ENCODE assay signal across 10 cellular contexts in the genomic region with DNA sequence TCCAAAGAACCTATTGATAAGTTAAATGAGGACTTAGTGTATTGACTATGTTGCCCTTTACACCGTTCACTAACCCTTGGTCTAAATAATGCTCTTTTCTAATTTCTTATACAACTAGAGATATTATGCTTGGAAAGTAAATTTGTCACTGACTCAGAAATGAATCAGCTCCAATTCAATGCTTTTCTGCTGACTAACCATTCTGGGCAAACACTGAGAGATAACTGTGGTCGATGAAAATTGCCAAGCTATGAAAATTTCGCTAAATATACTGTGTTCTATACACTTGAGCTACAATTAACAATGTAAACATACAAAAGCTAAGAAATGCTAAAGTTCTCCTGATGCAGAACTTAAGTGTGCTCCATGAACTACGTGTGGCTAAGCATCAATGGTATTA. TPM values are rescaled to one million over a fixed set of nuclear protein-coding genes. Genes with fewer than 3 reads are reported as not detected.
A peak's percentile ranks its signal among the peaks of the same experiment; 100 is the strongest.
DNase-seq lines count a peak whose midpoint lies in the region; TF ChIP-seq lines count a peak whose summit lies in the region.
"Had no signal": no experiment of that assay in that cellular context is flagged by ENCODE, and none has a peak within 500 bp of the region (broad histone marks: within the 10 kb centered on the region; RNA-seq: fewer than 3 reads in every experiment).

No MANE protein-coding gene starts in this region.

- H3K27me3 Mint-ChIP-seq in osteocyte (ENCODE audit: unreplicated experiment) = no peaks in the 10 kb centered on the region
- no peaks in the 10 kb centered on the region for H3K27me3 Mint-ChIP-seq in activated T-helper 1 cell treated with anti-CD3 and anti-CD28 coated beads, Interleukin-12 subunit alpha, Interleukin-12 subunit beta, Interleukin-2, Interleukin-4 antibody, amounts not matched to agents 30 ng/mL and 10 ng/mL and 1 ng/mL, durations not matched to agents 14 hours and 24 hours and 36 hours (ENCODE audit: insufficient read depth)

- intact Hi-C loops in lower leg skin (cut with DNase I; ENCODE audit: low total_unique reads) = no loop called here
- intact Hi-C loops in activated T-helper 1 cell treated with anti-CD3 and anti-CD28 coated beads, Interleukin-12 subunit alpha, Interleukin-12 subunit beta, Interleukin-2, Interleukin-4 antibody, amounts not matched to agents 30 ng/mL and 10 ng/mL and 1 ng/mL, durations not matched to agents 14 hours and 24 hours and 36 hours (cut with micrococcal nuclease) = no loop called here

- CTCF ChIA-PET in RWPE1 (lab: Yijun Ruan, JAX) = no interaction called here

- peak; percentile 92 for DNase-seq in EL
- DNase-seq in RWPE1 (ENCODE audit: low spot score) = peak; percentile 63
- peak; percentile 21 to 57 for DNase-seq in erythroblast (lab: John Stamatoyannopoulos, UW)
- DNase-seq in osteocyte (ENCODE audit: extremely low spot score, unreplicated experiment) = no peak
- DNase-seq in DMS153 (lab: John Stamatoyannopoulos, UW) = no peak
- DNase-seq in lower leg skin (ENCODE audit: low spot score in 2 of 2) = no peak
- no peak for DNase-seq in NCI-H2107 (lab: John Stamatoyannopoulos, UW)
- no peak for DNase-seq in activated T-helper 1 cell treated with anti-CD3 and anti-CD28 coated beads, Interleukin-12 subunit alpha, Interleukin-12 subunit beta, Interleukin-2, Interleukin-4 antibody, amounts not matched to agents 30 ng/mL and 10 ng/mL and 1 ng/mL, durations not matched to agents 14 hours and 24 hours and 36 hours (ENCODE audit: low spot score)
- DNase-seq: GDM1; NK-92 treated with Interleukin-12 subunit alpha and Interleukin-12 subunit beta, amount 100 ng/mL, for 24 hours had no signal

- TF ChIP-seq POLR2A in erythroblast (IDR thresholded peaks at IDR 0.05; ENCODE audit: low read length) (no peak), lower leg skin (IDR thresholded peaks at IDR 0.05) (no peak)

- TF ChIP-seq CTCF in RWPE1 (conservative IDR thresholded peaks at IDR 0.05; ENCODE audit: low read depth) (no peak), osteocyte (IDR thresholded peaks at IDR 0.05) (no peak), lower leg skin (IDR thresholded peaks at IDR 0.05) (no peak)

- peaks cover 45% of the 10 kb centered on the region for H3K4me1 Mint-ChIP-seq in osteocyte (ENCODE audit: unreplicated experiment)
- peaks cover 7% of the 10 kb centered on the region for H3K4me1 Mint-ChIP-seq in activated T-helper 1 cell treated with anti-CD3 and anti-CD28 coated beads, Interleukin-12 subunit alpha, Interleukin-12 subunit beta, Interleukin-2, Interleukin-4 antibody, amounts not matched to agents 30 ng/mL and 10 ng/mL and 1 ng/mL, durations not matched to agents 14 hours and 24 hours and 36 hours (ENCODE audit: low read depth)

- no peak overlapping the region for H3K27ac ChIP-seq in RWPE1

- H3K9me3 Mint-ChIP-seq in osteocyte (ENCODE audit: unreplicated experiment) = no peaks in the 10 kb centered on the region
- no peaks in the 10 kb centered on the region for H3K9me3 Mint-ChIP-seq in activated T-helper 1 cell treated with anti-CD3 and anti-CD28 coated beads, Interleukin-12 subunit alpha, Interleukin-12 subunit beta, Interleukin-2, Interleukin-4 antibody, amounts not matched to agents 30 ng/mL and 10 ng/mL and 1 ng/mL, durations not matched to agents 14 hours and 24 hours and 36 hours

- H3K36me3 Mint-ChIP-seq in osteocyte (ENCODE audit: unreplicated experiment) = peaks cover 29% of the 10 kb centered on the region
- peaks cover 25% of the 10 kb centered on the region for H3K36me3 Mint-ChIP-seq in activated T-helper 1 cell treated with anti-CD3 and anti-CD28 coated beads, Interleukin-12 subunit alpha, Interleukin-12 subunit beta, Interleukin-2, Interleukin-4 antibody, amounts not matched to agents 30 ng/mL and 10 ng/mL and 1 ng/mL, durations not matched to agents 14 hours and 24 hours and 36 hours (ENCODE audit: low read depth)

- POLR2A ChIA-PET in RWPE1 (lab: Yijun Ruan, JAX; ENCODE audit: low non-redundant PET) = no interaction called here

- no peak overlapping the region for H3K4me3 ChIP-seq in lower leg skin (ENCODE audit: low read depth, poor library complexity, severe bottlenecking)

- peak overlapping the region; percentile 85 for H3K27ac Mint-ChIP-seq in osteocyte (ENCODE audit: unreplicated experiment)
- no peak overlapping the region for H3K27ac Mint-ChIP-seq in activated T-helper 1 cell treated with anti-CD3 and anti-CD28 coated beads, Interleukin-12 subunit alpha, Interleukin-12 subunit beta, Interleukin-2, Interleukin-4 antibody, amounts not matched to agents 30 ng/mL and 10 ng/mL and 1 ng/mL, durations not matched to agents 14 hours and 24 hours and 36 hours

- 43 to 51% methylated on average over 4 of the region's 4 CpGs for WGBS in lower leg skin, 2 donors

- H3K4me3 Mint-ChIP-seq in osteocyte (ENCODE audit: unreplicated experiment) = no peak overlapping the region
- H3K4me3 Mint-ChIP-seq in activated T-helper 1 cell treated with anti-CD3 and anti-CD28 coated beads, Interleukin-12 subunit alpha, Interleukin-12 subunit beta, Interleukin-2, Interleukin-4 antibody, amounts not matched to agents 30 ng/mL and 10 ng/mL and 1 ng/mL, durations not matched to agents 14 hours and 24 hours and 36 hours = no peak overlapping the region

RNA-seq across cellular contexts. Expression of a gene that starts 19.5 kb away (rescaled TPM):
- total RNA-seq in osteocyte (14.7 and 15.0 TPM in 2 replicates), lower leg skin (10 to 100 TPM; 13.1 to 22.5 (median 17.4) TPM)
- 11.7 and 12.5 TPM in 2 replicates for total RNA-seq in activated T-helper 1 cell treated with anti-CD3 and anti-CD28 coated beads, Interleukin-12 subunit alpha, Interleukin-12 subunit beta, Interleukin-2, Interleukin-4 antibody, amounts not matched to agents 30 ng/mL and 10 ng/mL and 1 ng/mL, durations not matched to agents 14 hours and 24 hours and 36 hours

RNA-seq across cellular contexts. Expression of a gene that starts 23.1 kb away (rescaled TPM):
- total RNA-seq in osteocyte (74.8 and 79.9 TPM in 2 replicates), lower leg skin (10 to 100 TPM; 22.5 to 45.0 (median 28.3) TPM)
- total RNA-seq in activated T-helper 1 cell treated with anti-CD3 and anti-CD28 coated beads, Interleukin-12 subunit alpha, Interleukin-12 subunit beta, Interleukin-2, Interleukin-4 antibody, amounts not matched to agents 30 ng/mL and 10 ng/mL and 1 ng/mL, durations not matched to agents 14 hours and 24 hours and 36 hours = 67.3 and 73.2 TPM in 2 replicates

RNA-seq across cellular contexts. Expression of a gene that starts 47.0 kb away (rescaled TPM):
- 45.3 and 46.4 TPM in 2 replicates for total RNA-seq in osteocyte
- 100 to 1,000 TPM; 114 to 148 (median 117) TPM for total RNA-seq in lower leg skin
- total RNA-seq in activated T-helper 1 cell treated with anti-CD3 and anti-CD28 coated beads, Interleukin-12 subunit alpha, Interleukin-12 subunit beta, Interleukin-2, Interleukin-4 antibody, amounts not matched to agents 30 ng/mL and 10 ng/mL and 1 ng/mL, durations not matched to agents 14 hours and 24 hours and 36 hours = 35.8 and 38.7 TPM in 2 replicates

Comparison
In these comparisons a context has a peak if more than half of its experiments do, and no peak if none do; other contexts are left out.
1. DNase-seq: peak in EL (single experiment), RWPE1 (single experiment) and erythroblast (2 of 2); none in osteocyte (single experiment), DMS153 (single experiment), lower leg skin (0 of 2), NCI-H2107 (single experiment) and activated T-helper 1 cell treated with anti-CD3 and anti-CD28 coated beads, Interleukin-12 subunit alpha, Interleukin-12 subunit beta, Interleukin-2, Interleukin-4 antibody, amounts not matched to agents 30 ng/mL and 10 ng/mL and 1 ng/mL, durations not matched to agents 14 hours and 24 hours and 36 hours (single experiment).